5 cellular contexts compared by ENCODE assay signal in the genomic region with DNA sequence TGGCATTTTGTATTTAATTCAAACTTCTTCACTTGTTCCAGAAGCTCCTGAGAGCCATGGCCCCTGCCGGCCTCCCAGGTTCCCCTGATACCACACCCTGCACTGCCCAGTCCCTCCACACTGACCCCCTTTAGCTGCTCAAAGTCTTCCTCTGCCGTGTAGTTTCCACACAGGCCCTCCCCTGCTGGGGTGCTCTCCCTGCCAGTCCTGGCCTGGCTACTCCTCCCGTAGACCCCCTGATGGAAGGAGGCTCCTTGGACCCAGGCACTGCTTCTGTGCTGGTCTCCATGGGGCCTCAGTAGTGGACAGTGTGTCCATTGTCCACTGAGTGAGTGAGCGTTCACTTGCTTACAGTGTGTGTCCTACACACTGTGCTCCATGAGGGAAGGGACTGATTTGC.
DNase-seq lines count a peak whose midpoint lies in the region; ATAC-seq, FAIRE-seq and TF ChIP-seq lines count a peak whose summit lies in the region.
"Not testable (repeated sequence)": the region's sequence is repeated elsewhere in the genome, so short reads cannot be mapped to it uniquely, and the experiment has no call there.

No MANE protein-coding gene starts in this region.

- not testable (repeated sequence) for H3K27me3 ChIP-seq in bronchial epithelial cell (ENCODE audit: control insufficient read depth, insufficient read depth, low read length); neural progenitor cell
- H3K27me3 ChIP-seq in esophagus muscularis mucosa, result peaks cover 0 to 35% (median 0%) of the 10 kb centered on the region in 4 donors

- H3K27ac ChIP-seq in esophagus muscularis mucosa (replicated peaks in 1 of 4); neural progenitor cell: not testable (repeated sequence)

- H3K27me3 Mint-ChIP-seq in neural progenitor cell (ENCODE audit: insufficient read depth, low read depth) (peaks cover 11% of the 10 kb centered on the region), type B pancreatic cell (peaks cover 20% of the 10 kb centered on the region)

- WGBS in esophagus muscularis mucosa, result 86% methylated on average over 4 of the region's 4 CpGs

- not testable (repeated sequence) for H3F3A ChIP-seq in neural progenitor cell (ENCODE audit: low read depth)

- not testable (repeated sequence) for H3K4me1 ChIP-seq in esophagus muscularis mucosa, neural progenitor cell

- not testable (repeated sequence) for TF ChIP-seq POLR2A in esophagus muscularis mucosa (IDR thresholded peaks at IDR 0.05; ENCODE audit: low read depth)

- not testable (repeated sequence) for H3K9ac ChIP-seq in neural progenitor cell

- intact Hi-C loops in esophagus muscularis mucosa (cut with DNase I), result not testable (repeated sequence)

- peak; percentile 93 for FAIRE-seq in bronchial epithelial cell (lab: Jason Lieb, UNC)

- H3K4me1 Mint-ChIP-seq in neural progenitor cell, result peaks cover 24% of the 10 kb centered on the region
- H3K4me1 Mint-ChIP-seq in stimulated activated effector memory CD8-positive, alpha-beta T cell treated with anti-CD3 and anti-CD28 coated beads, Interleukin-12 subunit alpha, Interleukin-12 subunit beta, amount 100 ng/mL, for 72 hours; type B pancreatic cell (ENCODE audit: unreplicated experiment): not testable (repeated sequence)

- H3K27ac Mint-ChIP-seq in neural progenitor cell, result peak overlapping the region; percentile 47
- H3K27ac Mint-ChIP-seq in stimulated activated effector memory CD8-positive, alpha-beta T cell treated with anti-CD3 and anti-CD28 coated beads, Interleukin-12 subunit alpha, Interleukin-12 subunit beta, amount 100 ng/mL, for 72 hours; type B pancreatic cell: not testable (repeated sequence)

- H2AFZ ChIP-seq in neural progenitor cell (replicated peaks), result not testable (repeated sequence)

- ATAC-seq in stimulated activated effector memory CD8-positive, alpha-beta T cell treated with anti-CD3 and anti-CD28 coated beads, Interleukin-12 subunit alpha, Interleukin-12 subunit beta, amount 100 ng/mL, for 72 hours, result peak; percentile 29

- not testable (repeated sequence) for TF ChIP-seq CTCF in bronchial epithelial cell (IDR thresholded peaks at IDR 0.05; ENCODE audit: insufficient read depth, low read length, severe bottlenecking); esophagus muscularis mucosa (IDR thresholded peaks at IDR 0.05); neural progenitor cell (IDR thresholded peaks at IDR 0.05); type B pancreatic cell (conservative IDR thresholded peaks at IDR 0.05)

- H3K36me3 ChIP-seq in bronchial epithelial cell (ENCODE audit: control insufficient read depth, insufficient read depth, low read length); esophagus muscularis mucosa; neural progenitor cell: not testable (repeated sequence)

- not testable (repeated sequence) for TF ChIP-seq EP300 in esophagus muscularis mucosa (IDR thresholded peaks at IDR 0.05)

- DNase-seq in bronchial epithelial cell (ENCODE audit: low read depth); neural progenitor cell (ENCODE audit: low spot score); stimulated activated effector memory CD8-positive, alpha-beta T cell treated with anti-CD3 and anti-CD28 coated beads, Interleukin-12 subunit alpha, Interleukin-12 subunit beta, amount 100 ng/mL, for 72 hours (ENCODE audit: low spot score in 2 of 2): not testable (repeated sequence)
- DNase-seq in esophagus muscularis mucosa (ENCODE audit: extremely low spot score), result peak; percentile 81
- DNase-seq in type B pancreatic cell (ENCODE audit: extremely low spot score, unreplicated experiment), result peak; percentile 52

- not testable (repeated sequence) for H4K20me1 ChIP-seq in neural progenitor cell (ENCODE audit: low read depth)

- not testable (repeated sequence) for H3K9me3 ChIP-seq in esophagus muscularis mucosa; neural progenitor cell (ENCODE audit: low read depth)

- H3K9me3 Mint-ChIP-seq in neural progenitor cell; stimulated activated effector memory CD8-positive, alpha-beta T cell treated with anti-CD3 and anti-CD28 coated beads, Interleukin-12 subunit alpha, Interleukin-12 subunit beta, amount 100 ng/mL, for 72 hours; type B pancreatic cell: not testable (repeated sequence)

- not testable (repeated sequence) for H3K79me2 ChIP-seq in neural progenitor cell (ENCODE audit: low read depth)

- H3K4me3 ChIP-seq in bronchial epithelial cell (ENCODE audit: low read depth, low read length); esophagus muscularis mucosa; neural progenitor cell: not testable (repeated sequence)

- H3K4me3 Mint-ChIP-seq in neural progenitor cell; stimulated activated effector memory CD8-positive, alpha-beta T cell treated with anti-CD3 and anti-CD28 coated beads, Interleukin-12 subunit alpha, Interleukin-12 subunit beta, amount 100 ng/mL, for 72 hours; type B pancreatic cell: not testable (repeated sequence)

- H3K36me3 Mint-ChIP-seq in neural progenitor cell; stimulated activated effector memory CD8-positive, alpha-beta T cell treated with anti-CD3 and anti-CD28 coated beads, Interleukin-12 subunit alpha, Interleukin-12 subunit beta, amount 100 ng/mL, for 72 hours; type B pancreatic cell: not testable (repeated sequence)

- H3K4me2 ChIP-seq in neural progenitor cell, result not testable (repeated sequence)
